ENCODE assay signal across 13 cellular contexts in genomic region chr9:121750715-121751623, GRCh38.
DNase-seq lines count a peak whose midpoint lies in the region; ATAC-seq and TF ChIP-seq lines count a peak whose summit lies in the region.
"Had no signal": no experiment of that assay in that cellular context is flagged by ENCODE, and none has a peak within 500 bp of the region (broad histone marks: within the 10 kb centered on the region; RNA-seq: fewer than 3 reads in every experiment).

No MANE protein-coding gene starts in this region.

- DNase-seq in Daoy (ENCODE audit: low read depth), result peak; percentile 33
- DNase-seq in anterior cingulate cortex (lab: John Stamatoyannopoulos, UW), result peak in 46 of 58 donors; percentile 16 to 88 (median 64)
- peak; percentile 52 for DNase-seq in retinal pigment epithelial cell (ENCODE audit: low read depth)
- no peak for DNase-seq in osteoblast (ENCODE audit: insufficient read length, low spot score, missing footprints)
- DNase-seq in GM10248 (ENCODE audit: extremely low spot score), result no peak
- DNase-seq in stimulated activated CD4-positive, alpha-beta T cell treated with anti-CD3 and anti-CD28 coated beads, Interleukin-12 subunit alpha, Interleukin-12 subunit beta, amount 100 ng/mL, for 4 hours, result no peak
- DNase-seq: activated CD8-positive, alpha-beta memory T cell treated with anti-CD3 and anti-CD28 coated beads for 24 hours; GF-D8; NCI-H446 had no signal

- H3K4me3 ChIP-seq in retinal pigment epithelial cell (ENCODE audit: low read length) (no peak overlapping the region), osteoblast (ENCODE audit: insufficient read depth, low read length) (no peak overlapping the region)
- H3K4me3 ChIP-seq: SK-N-MC had no signal

- H3K4me2 ChIP-seq in osteoblast (ENCODE audit: insufficient read depth, low read length), result no peak overlapping the region

- TF ChIP-seq CTCF in retinal pigment epithelial cell (conservative IDR thresholded peaks at IDR 0.05; ENCODE audit: low read depth, low read length), result no peak
- no peak for TF ChIP-seq CTCF in osteoblast (IDR thresholded peaks at IDR 0.05; ENCODE audit: extremely low read depth, low read depth, low read length)
- no peak for TF ChIP-seq CTCF in GM10248 (IDR thresholded peaks at IDR 0.05; ENCODE audit: control extremely low read depth, extremely low read depth, low read depth, missing control alignments)

- peaks cover 78% of the 10 kb centered on the region for H3K79me2 ChIP-seq in osteoblast (ENCODE audit: insufficient read depth, low read length)

- H2AFZ ChIP-seq in osteoblast (ENCODE audit: low read length), result no peak overlapping the region

- no peak for ATAC-seq in GM21717 (IDR thresholded peaks at IDR 0.05; ENCODE audit: unreplicated experiment)
- ATAC-seq: activated naive CD4-positive, alpha-beta T cell treated with anti-CD3 and anti-CD28 coated beads, Interleukin-2, amount 50 U/mL, for 72 hours had no signal

- H3K9me3 ChIP-seq in osteoblast (ENCODE audit: low read depth, low read length), result no peaks in the 10 kb centered on the region

- H3K27ac ChIP-seq in layer of hippocampus (ENCODE audit: low read depth, low read length) (peak overlapping the region; percentile 93), osteoblast (ENCODE audit: low read depth, low read length) (no peak overlapping the region)
- H3K27ac ChIP-seq: SK-N-MC had no signal

- H3K36me3 ChIP-seq in osteoblast (ENCODE audit: insufficient read depth, low read length), result no peaks in the 10 kb centered on the region

- H4K20me1 ChIP-seq in osteoblast (ENCODE audit: insufficient read depth, low read length), result peaks cover 22% of the 10 kb centered on the region

- POLR2A ChIA-PET in GM10248 (lab: Yijun Ruan, JAX), result no interaction called here

- no peaks in the 10 kb centered on the region for H3K27me3 ChIP-seq in layer of hippocampus (ENCODE audit: control insufficient read depth, insufficient read depth, low read length)
- H3K27me3 ChIP-seq in osteoblast (ENCODE audit: insufficient read depth, low read length), result no peaks in the 10 kb centered on the region

- H3K4me1 ChIP-seq in osteoblast (ENCODE audit: insufficient read depth, low read length), result peaks cover 20% of the 10 kb centered on the region

- CTCF ChIA-PET in GM10248 (lab: Yijun Ruan, JAX), result interaction anchor here (0.6 to 1.7 kb wide), 4 partner anchors 12 to 55 kb away, joined by 3 read pairs; no protein-coding TSS in a partner anchor

Comparison
In these comparisons a context has a peak if more than half of its experiments do, and no peak if none do; other contexts are left out.
1. DNase-seq: peak in Daoy (single experiment), anterior cingulate cortex (46 of 58) and retinal pigment epithelial cell (single experiment); none in osteoblast (single experiment), GM10248 (single experiment) and stimulated activated CD4-positive, alpha-beta T cell treated with anti-CD3 and anti-CD28 coated beads, Interleukin-12 subunit alpha, Interleukin-12 subunit beta, amount 100 ng/mL, for 4 hours (single experiment).